1 cellular context compared by ENCODE assay signal in genomic region chr14:73909681-73910080, GRCh38.
TF ChIP-seq lines count a peak whose summit lies in the region.

No MANE protein-coding gene starts in this region.

TF ChIP-seq in IMR-90, 13 proteins besides CTCF, POLR2A, EP300 and RAD21 (continued from another document):
- TF ChIP-seq CHD1 (IDR thresholded peaks at IDR 0.05; ENCODE audit: low read depth, low read length): no peak
TF ChIP-seq in IMR-90: peak in this region for 0.
